Comparison of ENCODE assay signal across 1 cellular context in genomic region chr2:41717883-41718282, GRCh38.
TF ChIP-seq lines count a peak whose summit lies in the region.

No MANE protein-coding gene starts in this region.

TF ChIP-seq in GM12878, 131 proteins besides CTCF, POLR2A, EP300 and RAD21 (continued from another document):
- no peak for TF ChIP-seq REST (IDR thresholded peaks at IDR 0.05; ENCODE audit: low read depth, low read length)
